ENCODE assay signal across 8 cellular contexts in the genomic region with DNA sequence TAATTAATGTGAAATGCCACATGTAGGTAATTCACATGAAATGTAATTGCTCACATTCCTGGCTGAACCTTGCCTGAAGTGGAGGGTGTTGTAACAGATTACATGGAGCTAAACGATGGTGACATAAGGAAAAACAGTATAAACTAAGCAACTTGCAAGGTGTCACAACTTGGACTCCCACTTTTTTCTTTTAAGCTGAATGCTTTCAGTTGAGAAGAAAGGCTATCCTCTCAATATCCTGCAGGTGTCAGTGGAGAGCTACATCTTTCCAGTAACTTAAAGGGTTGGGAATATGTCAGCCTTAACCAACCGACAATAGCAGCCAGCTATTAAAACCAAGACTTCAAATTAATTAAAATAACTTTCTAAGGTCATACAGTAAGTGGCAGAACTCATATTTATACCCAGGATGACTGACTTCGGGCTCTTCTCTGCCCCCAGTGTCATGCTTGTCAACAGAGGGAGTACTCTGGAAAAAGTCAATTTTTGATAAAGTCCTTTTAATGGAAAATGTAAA. TPM values are rescaled to one million over a fixed set of nuclear protein-coding genes. Genes with fewer than 3 reads are reported as not detected.
DNase-seq lines count a peak whose midpoint lies in the region; ATAC-seq and TF ChIP-seq lines count a peak whose summit lies in the region.

No MANE protein-coding gene starts in this region.

- DNase-seq in HS-27A (ENCODE audit: low read depth), result peak; percentile 20
- peak; percentile 33 for DNase-seq in NT2/D1 (ENCODE audit: low read depth, low spot score)
- peak; percentile 48 for DNase-seq in central memory CD4-positive, alpha-beta T cell
- DNase-seq in kidney tubule cell (ENCODE audit: low spot score), result peak; percentile 75
- no peak for DNase-seq in suprapubic skin (ENCODE audit: low spot score in 2 of 2)
- DNase-seq in stimulated activated CD4-positive, alpha-beta T cell treated with anti-CD3 and anti-CD28 coated beads, Interleukin-2, amount 100 ng/mL, for 48 hours, result no peak

- H3K9me3 ChIP-seq in NT2/D1 (ENCODE audit: insufficient read depth, low read length) (no peaks in the 10 kb centered on the region), suprapubic skin (no peaks in the 10 kb centered on the region)

- H3K4me3 ChIP-seq in NT2/D1 (ENCODE audit: insufficient read length, low read depth), result no peak overlapping the region
- no peak overlapping the region for H3K4me3 ChIP-seq in suprapubic skin

- H3K27me3 ChIP-seq in NT2/D1 (ENCODE audit: insufficient read depth, insufficient read length) (no peaks in the 10 kb centered on the region), suprapubic skin (no peaks in the 10 kb centered on the region)

- 17% methylated on average over 3 of the region's 3 CpGs for WGBS in suprapubic skin

- H3K36me3 ChIP-seq in NT2/D1 (ENCODE audit: insufficient read depth, insufficient read length, low read length), result peaks cover 42% of the 10 kb centered on the region
- H3K36me3 ChIP-seq in suprapubic skin, result peaks cover 33% of the 10 kb centered on the region

- no peak for TF ChIP-seq EP300 in suprapubic skin (IDR thresholded peaks at IDR 0.05)

- peak; percentile 90 for TF ChIP-seq CTCF in C4-2B (conservative IDR thresholded peaks at IDR 0.05)
- peak; percentile 56 to 89 for TF ChIP-seq CTCF in suprapubic skin (IDR thresholded peaks at IDR 0.05)

- H3K4me1 ChIP-seq in NT2/D1 (ENCODE audit: insufficient read depth, insufficient read length), result no peaks in the 10 kb centered on the region
- no peaks in the 10 kb centered on the region for H3K4me1 ChIP-seq in suprapubic skin

- H3K27ac ChIP-seq in C4-2B (no peak overlapping the region), suprapubic skin (no peak overlapping the region)

- ATAC-seq in GM18498 (IDR thresholded peaks at IDR 0.05; ENCODE audit: unreplicated experiment), result peak; percentile 66

- TF ChIP-seq POLR2A in suprapubic skin (IDR thresholded peaks at IDR 0.05), result no peak

- no peak overlapping the region for H3K9ac ChIP-seq in NT2/D1 (ENCODE audit: insufficient read length, low read depth)

RNA-seq across cellular contexts. Expression of gene NRBF2, which starts 33.7 kb away (rescaled TPM):
- 10 to 100 TPM; 10.9 to 23.2 (median 13.9) TPM for total RNA-seq in suprapubic skin

Comparison
In these comparisons a context has a peak if more than half of its experiments do, and no peak if none do; other contexts are left out.
1. DNase-seq: peak in HS-27A (single experiment), NT2/D1 (single experiment), central memory CD4-positive, alpha-beta T cell (single experiment) and kidney tubule cell (single experiment); none in suprapubic skin (0 of 2) and stimulated activated CD4-positive, alpha-beta T cell treated with anti-CD3 and anti-CD28 coated beads, Interleukin-2, amount 100 ng/mL, for 48 hours (0 of 2).